In genomic region chr6:10542135-10542689, GRCh38 we compare ENCODE assay signal across 23 cellular contexts. TPM values are rescaled to one million over a fixed set of nuclear protein-coding genes. Genes with fewer than 3 reads are reported as not detected.
DNase-seq lines count a peak whose midpoint lies in the region; ATAC-seq, FAIRE-seq and TF ChIP-seq lines count a peak whose summit lies in the region.
"Had no signal": no experiment of that assay in that cellular context is flagged by ENCODE, and none has a peak within 500 bp of the region (broad histone marks: within the 10 kb centered on the region; RNA-seq: fewer than 3 reads in every experiment).

No MANE protein-coding gene starts in this region.

- intact Hi-C loops in K562 (cut with micrococcal nuclease) = no loop called here

- CTCF ChIA-PET in HEK293 (lab: Yijun Ruan, JAX) (no interaction called here), K562 (lab: Yijun Ruan, JAX; ENCODE audit: low intra/inter-chr PET ratio) (no interaction called here)

- POLR2A ChIA-PET in HEK293 (lab: Yijun Ruan, JAX) (no interaction called here), K562 (lab: Yijun Ruan, JAX) (interaction anchor here (1.4 kb wide), 1 partner anchor 13 kb away, joined by 4 read pairs; no protein-coding TSS in a partner anchor)

- DNase-seq in NCI-H69 (lab: John Stamatoyannopoulos, UW) = peak; percentile 78
- DNase-seq in K562 (ENCODE audit: extremely low read depth in 1 of 4, low spot score in 3 of 4) = no peak
- peak; percentile 67 for DNase-seq in small intestine
- DNase-seq in HK-2 (ENCODE audit: unreplicated experiment) = no peak
- no peak for DNase-seq in T1000 (lab: John Stamatoyannopoulos, UW)
- no peak for DNase-seq in mesenteric fat pad (ENCODE audit: low spot score)
- DNase-seq: activated B cell treated with CpG ODN at 0.5 μM for 24 hours; activated CD4-positive, alpha-beta memory T cell treated with anti-CD3 and anti-CD28 coated beads for 36 hours; activated naive CD8-positive, alpha-beta T cell treated with anti-CD3 and anti-CD28 coated beads for 36 hours; caudate nucleus; CD4-positive, alpha-beta memory T cell; DMS 273 treated with DMSO at 0.1 percent for 48 hours; H9; NCI-H1417 treated with DMSO at 0.1 percent for 48 hours; NCI-H2107; NCI-H446 treated with DMSO at 0.1 percent for 48 hours; stimulated activated naive CD8-positive, alpha-beta T cell treated with anti-CD3 and anti-CD28 coated beads, Interleukin-15, amount 100 ng/mL, for 72 hours had no signal

- H3K36me3 ChIP-seq in HEK293 (ENCODE audit: control insufficient read depth in 2 of 2, insufficient read depth in 1 of 2, low read length in 2 of 2) (peaks cover 0 to 4% of the 10 kb centered on the region in 2 experiments; a peak in 1 of 3 replicates), K562 (ENCODE audit: control insufficient read depth, insufficient read depth, low read length) (no peaks in the 10 kb centered on the region), small intestine (ENCODE audit: control insufficient read depth in 2 of 2, insufficient read depth in 2 of 2, low read length in 2 of 2) (no peaks in the 10 kb centered on the region)
- H3K36me3 ChIP-seq: tibial nerve had no signal

- no peak overlapping the region for H3K4me2 ChIP-seq in K562 (ENCODE audit: insufficient read depth, low read length)

- no peak for TF ChIP-seq EP300 in K562 (IDR thresholded peaks at IDR 0.05; ENCODE audit: low read length)

- TF ChIP-seq RAD21 in K562 (CRISPR knock-in tag; conservative IDR thresholded peaks at IDR 0.05 in 1 of 2, IDR thresholded peaks at IDR 0.05 in 1 of 2) = no peak

- no peak overlapping the region for H3K4me3 ChIP-seq in HEK293 (ENCODE audit: low read depth, low read length)
- no peak overlapping the region for H3K4me3 ChIP-seq in K562
- H3K4me3 ChIP-seq in small intestine (ENCODE audit: low read depth in 1 of 2, low read length in 2 of 2) = no peak overlapping the region
- H3K4me3 ChIP-seq: lung, tibial nerve had no signal

- H3K4me1 ChIP-seq in HEK293 (ENCODE audit: control insufficient read depth, insufficient read depth, low read length) = no peaks in the 10 kb centered on the region
- no peaks in the 10 kb centered on the region for H3K4me1 ChIP-seq in K562 (replicated peaks in 1 of 2; ENCODE audit: control insufficient read depth in 2 of 2, insufficient read depth in 2 of 2, low read length in 2 of 2)
- H3K4me1 ChIP-seq in small intestine (ENCODE audit: control insufficient read depth in 2 of 2, insufficient read depth in 1 of 2, low read depth in 1 of 2, low read length in 1 of 2) = peaks cover 3% of the 10 kb centered on the region in 2 donors
- H3K4me1 ChIP-seq: tibial nerve had no signal

- TF ChIP-seq POLR2A in K562 (conservative IDR thresholded peaks at IDR 0.05) = no peak

- H3K9me1 ChIP-seq in K562 (ENCODE audit: control insufficient read depth, insufficient read depth, low read length) = no peaks in the 10 kb centered on the region

- H3K79me2 ChIP-seq in K562 (ENCODE audit: control insufficient read depth, insufficient read depth, low read length) = no peaks in the 10 kb centered on the region

- no peak overlapping the region for H3K9ac ChIP-seq in K562 (ENCODE audit: insufficient read depth in 1 of 2, low read depth in 2 of 2, low read length in 2 of 2)

- H2AFZ ChIP-seq in K562 (ENCODE audit: low read depth, low read length) = no peak overlapping the region

- in situ Hi-C loops in K562 (cut with MboI) = no loop called here

- FAIRE-seq in K562 (lab: Jason Lieb, UNC) (peak; percentile 11), small intestine (lab: Jason Lieb, UNC) (no peak)
- FAIRE-seq: astrocyte had no signal

- no peak overlapping the region for H3K27ac ChIP-seq in HEK293 (ENCODE audit: extremely low read depth, low read depth, low read length)
- H3K27ac ChIP-seq in K562 (ENCODE audit: extremely low read depth, low read depth, low read length) = no peak overlapping the region
- no peak overlapping the region for H3K27ac ChIP-seq in small intestine (ENCODE audit: low read depth in 1 of 2, low read length in 1 of 2)
- H3K27ac ChIP-seq: tibial nerve had no signal

- H3K27me3 ChIP-seq in K562 (ENCODE audit: control insufficient read depth in 2 of 2, insufficient read depth in 2 of 2, low read length in 2 of 2) = peaks cover 2 to 5% of the 10 kb centered on the region in 2 experiments; a peak in 2 of 5 replicates
- no peaks in the 10 kb centered on the region for H3K27me3 ChIP-seq in small intestine (ENCODE audit: control insufficient read depth in 2 of 2, insufficient read depth in 2 of 2, low read length in 2 of 2)
- H3K27me3 ChIP-seq: tibial nerve had no signal

- no TSS peak for BruUV-seq in K562 (replicated peaks; lab: Mats Ljungman, UMichigan)

- ATAC-seq in K562 (no peak), GM21360 (IDR thresholded peaks at IDR 0.05; ENCODE audit: unreplicated experiment) (no peak)
- ATAC-seq: SK-N-SH treated with all-trans-retinoic acid at 6 μM for 48 hours; stimulated activated naive CD8-positive, alpha-beta T cell treated with anti-CD3 and anti-CD28 coated beads, Interleukin-15, amount 100 ng/mL, for 72 hours had no signal

- TF ChIP-seq CTCF in HEK293 (tag by site-specific recombination; IDR thresholded peaks at IDR 0.05) = no peak
- no peak for TF ChIP-seq CTCF in K562 (IDR thresholded peaks at IDR 0.05 in 2 of 3, conservative IDR thresholded peaks at IDR 0.05 in 1 of 3; ENCODE audit: insufficient read depth in 2 of 3, low read depth in 1 of 3, low read length in 3 of 3)

- H3K9me3 ChIP-seq in HEK293 (ENCODE audit: control insufficient read depth, insufficient read depth, low read depth, low read length) = no peaks in the 10 kb centered on the region
- H3K9me3 ChIP-seq in K562 (replicated peaks; ENCODE audit: control insufficient read depth, insufficient read depth, low read depth, low read length) = no peaks in the 10 kb centered on the region
- no peaks in the 10 kb centered on the region for H3K9me3 ChIP-seq in small intestine (ENCODE audit: control insufficient read depth, low read depth)
- H3K9me3 ChIP-seq: tibial nerve had no signal

- WGBS in K562 (ENCODE audit: insufficient coverage, low coverage, missing lambda C conversion rate) = 36% methylated on average over 8 of the region's 8 CpGs
- 56 to 61% (median 56%) methylated on average over 8 of the region's 8 CpGs for WGBS in small intestine, 3 donors

- H4K20me1 ChIP-seq in K562 (replicated peaks; ENCODE audit: control insufficient read depth, insufficient read depth, low read length) = no peaks in the 10 kb centered on the region

TF ChIP-seq in HEK293, 187 proteins besides CTCF, POLR2A, EP300 and RAD21 (continues in another document):
- TF ChIP-seq YY2 (tag by site-specific recombination; IDR thresholded peaks at IDR 0.05) = no peak
- peak; percentile 56 for TF ChIP-seq PRDM6 (tag by site-specific recombination; IDR thresholded peaks at IDR 0.05)
- no peak for TF ChIP-seq ZNF555 (tag by site-specific recombination; conservative IDR thresholded peaks at IDR 0.05)

TF ChIP-seq in K562, 482 proteins besides CTCF, POLR2A, EP300 and RAD21 (continues in another document):
- TF ChIP-seq NONO (IDR thresholded peaks at IDR 0.05; ENCODE audit: low read depth in 2 of 2, low read length in 1 of 2) (no peak), DMBX1 (CRISPR knock-in tag; IDR thresholded peaks at IDR 0.05; ENCODE audit: borderline replicate concordance) (no peak), ZBTB9 (CRISPR knock-in tag; IDR thresholded peaks at IDR 0.05) (no peak), CEBPB (tag; IDR thresholded peaks at IDR 0.05) (no peak), ZNF589 (CRISPR knock-in tag; IDR thresholded peaks at IDR 0.05; ENCODE audit: low read depth) (no peak), ZC3H8 (IDR thresholded peaks at IDR 0.05) (no peak), L3MBTL2 (IDR thresholded peaks at IDR 0.05) (no peak), BRF1 (IDR thresholded peaks at IDR 0.05; ENCODE audit: borderline replicate concordance, extremely low read depth, insufficient read length) (no peak), ZNF3 (CRISPR knock-in tag; IDR thresholded peaks at IDR 0.05) (no peak)

RNA-seq across cellular contexts. Expression of gene GCNT2, which starts 21.1 kb away (rescaled TPM):
- 8.1 and 18.1 TPM in 2 replicates for total RNA-seq in K562 (2011; cell fraction: chromatin; rRNA removed; ENCODE audit: low replicate concordance)
- total RNA-seq in K562 (2011; cell fraction: nucleolus; rRNA removed) = 3.3 and 3.9 TPM in 2 replicates
- 3.7 and 5.9 TPM in 2 replicates for total RNA-seq in K562 (2011; cell fraction: nucleoplasm; rRNA removed)
- total RNA-seq in K562 (2014; rRNA removed) = 1.0 and 1.3 TPM in 2 replicates
- total RNA-seq in K562 (2014; rRNA removed; fragmentation: Illumina TruSeq; extraction: Trizol) = 2.0 and 2.2 TPM in 2 replicates
- total RNA-seq in K562 (2015; rRNA removed; fragmentation: Illumina TruSeq; extraction: Trizol) = 1.7 and 2.6 TPM in 2 replicates
- 1.3 and 1.8 TPM in 2 replicates for total RNA-seq in K562 (2021)
- 0.54 and 0.78 TPM in 2 replicates for polyA plus RNA-seq in K562 (2011; rRNA removed)
- polyA plus RNA-seq in K562 (2011; cell fraction: cytosol; rRNA removed) = 0.07 and 0.24 TPM in 2 replicates
- 0.52 and 0.68 TPM in 2 replicates for polyA plus RNA-seq in K562 (2011; cell fraction: nucleus; rRNA removed)
- 1.6 and 1.7 TPM in 2 replicates for polyA plus RNA-seq in K562 (2012)
- 1.4 and 1.6 TPM in 2 replicates for polyA plus RNA-seq in K562 (2014; fragmentation: Illumina TruSeq; extraction: Trizol)
- polyA plus RNA-seq in K562 (2014; fragmentation: Nextera tagmentation; extraction: Ambion mirVana) = 1 to 10 TPM; 1.1 to 1.4 TPM
- 1.4 and 1.9 TPM in 2 replicates for polyA plus RNA-seq in K562 (2014; rRNA removed)
- 1.2 and 1.6 TPM in 2 replicates for polyA minus RNA-seq in K562 (2011; rRNA and poly(A)+ RNA removed)
- polyA minus RNA-seq in K562 (2011; cell fraction: cytosol; rRNA and poly(A)+ RNA removed) = not detected in 2 replicates
- polyA minus RNA-seq in K562 (2011; cell fraction: nucleus; rRNA and poly(A)+ RNA removed) = 0.67 and 0.81 TPM in 2 replicates
- polyA plus RNA-seq in small intestine = 1 to 10 TPM; 6.5 to 9.8 (median 6.9) TPM
- total RNA-seq in mesenteric fat pad = 3.0 TPM

Comparison
In these comparisons a context has a peak if more than half of its experiments do, and no peak if none do; other contexts are left out.
1. DNase-seq: peak in NCI-H69 (single experiment) and small intestine (single experiment); none in K562 (0 of 4), HK-2 (single experiment), T1000 (single experiment) and mesenteric fat pad (single experiment).
2. Of the 44 proteins assayed by ChIP-seq in both K562 and HEK293: peak only in K562: none; only in HEK293: ZBTB8A; in both: none; in neither: 43.